1 cellular context compared by ENCODE assay signal in genomic region chr20:62637521-62638054, GRCh38.
TF ChIP-seq lines count a peak whose summit lies in the region.

No MANE protein-coding gene starts in this region.

TF ChIP-seq in HepG2, 621 proteins besides CTCF, POLR2A, EP300 and RAD21 (continued from another document and continues in another):
- TF ChIP-seq MXD1 (CRISPR knock-in tag; IDR thresholded peaks at IDR 0.05) (peak; percentile 55; the same call in 1 of the 2 replicates), ZNF333 (CRISPR knock-in tag; IDR thresholded peaks at IDR 0.05; ENCODE audit: borderline replicate concordance) (peak; percentile 86; the same call in 1 of the 2 replicates), ZKSCAN5 (CRISPR knock-in tag; IDR thresholded peaks at IDR 0.05) (no peak), MEIS1 (CRISPR knock-in tag; IDR thresholded peaks at IDR 0.05; ENCODE audit: borderline replicate concordance) (0 out of 2 replicates have a peak, but pooled peaks have one; percentile 4), PTBP1 (IDR thresholded peaks at IDR 0.05; ENCODE audit: low read depth, low read length, poor library complexity, severe bottlenecking) (peak; percentile 49), DNMT1 (CRISPR knock-in tag; IDR thresholded peaks at IDR 0.05) (peak; percentile 65; the same call in 1 of the 2 replicates), ZNF251 (CRISPR knock-in tag; IDR thresholded peaks at IDR 0.05) (0 out of 2 replicates have a peak, but pooled peaks have one; percentile 56), TBX2 (CRISPR knock-in tag; IDR thresholded peaks at IDR 0.05; ENCODE audit: borderline replicate concordance) (0 out of 2 replicates have a peak, but pooled peaks have one; percentile 0), NR2C2 (CRISPR knock-in tag; IDR thresholded peaks at IDR 0.05; ENCODE audit: borderline replicate concordance) (0 out of 2 replicates have a peak, but pooled peaks have one; percentile 20), MED8 (CRISPR knock-in tag; IDR thresholded peaks at IDR 0.05; ENCODE audit: insufficient replicate concordance) (peak; percentile 54), ZBTB38 (CRISPR knock-in tag; IDR thresholded peaks at IDR 0.05) (peak; percentile 68), ZBTB7B (CRISPR knock-in tag; IDR thresholded peaks at IDR 0.05) (0 out of 2 replicates have a peak, but pooled peaks have one; percentile 1), ZBTB40 (IDR thresholded peaks at IDR 0.05) (no peak), ZBTB40 (CRISPR knock-in tag; IDR thresholded peaks at IDR 0.05) (0 out of 2 replicates have a peak, but pooled peaks have one; percentile 13), IKZF5 (CRISPR knock-in tag; IDR thresholded peaks at IDR 0.05) (no peak), KLF13 (CRISPR knock-in tag; IDR thresholded peaks at IDR 0.05) (0 out of 2 replicates have a peak, but pooled peaks have one; percentile 56), SAP130 (CRISPR knock-in tag; IDR thresholded peaks at IDR 0.05; ENCODE audit: low read depth) (peak; percentile 4; the same call in 1 of the 2 replicates), MAFG (CRISPR knock-in tag; IDR thresholded peaks at IDR 0.05) (no peak), ZNF576 (CRISPR knock-in tag; IDR thresholded peaks at IDR 0.05) (0 out of 2 replicates have a peak, but pooled peaks have one; percentile 38), MTERF4 (CRISPR knock-in tag; IDR thresholded peaks at IDR 0.05) (peak; percentile 36; the same call in 1 of the 2 replicates), ZSCAN31 (CRISPR knock-in tag; IDR thresholded peaks at IDR 0.05; ENCODE audit: low read depth) (0 out of 2 replicates have a peak, but pooled peaks have one; percentile 30), HMGXB4 (CRISPR knock-in tag; IDR thresholded peaks at IDR 0.05; ENCODE audit: borderline replicate concordance in 1 of 2, low read depth in 1 of 2) (peak in 1 of 2 experiments; percentile 43; a peak in 1 of 4 replicates), TCF12 (IDR thresholded peaks at IDR 0.05) (no peak), TCF12 (CRISPR knock-in tag; IDR thresholded peaks at IDR 0.05) (0 out of 2 replicates have a peak, but pooled peaks have one; percentile 50), NR0B2 (CRISPR knock-in tag; IDR thresholded peaks at IDR 0.05) (peak; percentile 72; the same call in 1 of the 2 replicates), SNAI1 (CRISPR knock-in tag; IDR thresholded peaks at IDR 0.05; ENCODE audit: borderline replicate concordance) (0 out of 2 replicates have a peak, but pooled peaks have one; percentile 42), MTA1 (CRISPR knock-in tag; IDR thresholded peaks at IDR 0.05; ENCODE audit: borderline replicate concordance) (peak; percentile 40; the same call in 1 of the 2 replicates), YY1 (IDR thresholded peaks at IDR 0.05; ENCODE audit: insufficient read depth, insufficient replicate concordance, low read depth, low read length) (no peak), HIVEP1 (CRISPR knock-in tag; IDR thresholded peaks at IDR 0.05) (peak; percentile 43; the same call in 1 of the 2 replicates), NR3C1 (CRISPR knock-in tag; IDR thresholded peaks at IDR 0.05) (no peak; the same call in 1 of the 2 replicates), PAF1 (CRISPR knock-in tag; IDR thresholded peaks at IDR 0.05) (no peak), ARID4A (CRISPR knock-in tag; IDR thresholded peaks at IDR 0.05; ENCODE audit: borderline replicate concordance) (0 out of 2 replicates have a peak, but pooled peaks have one; percentile 1), AKAP8 (CRISPR knock-in tag; IDR thresholded peaks at IDR 0.05) (0 out of 2 replicates have a peak, but pooled peaks have one; percentile 54), ZNF230 (CRISPR knock-in tag; IDR thresholded peaks at IDR 0.05) (0 out of 2 replicates have a peak, but pooled peaks have one; percentile 37), ZBTB42 (CRISPR knock-in tag; IDR thresholded peaks at IDR 0.05) (0 out of 2 replicates have a peak, but pooled peaks have one; percentile 64), ZMAT5 (CRISPR knock-in tag; IDR thresholded peaks at IDR 0.05; ENCODE audit: borderline replicate concordance, low read depth) (no peak)
